Comparison of ENCODE assay signal across 10 cellular contexts in genomic region chr10:61836233-61836887, GRCh38.
DNase-seq lines count a peak whose midpoint lies in the region; ATAC-seq, FAIRE-seq and TF ChIP-seq lines count a peak whose summit lies in the region.
"Had no signal": no experiment of that assay in that cellular context is flagged by ENCODE, and none has a peak within 500 bp of the region (broad histone marks: within the 10 kb centered on the region; RNA-seq: fewer than 3 reads in every experiment).

No MANE protein-coding gene starts in this region.

- CTCF ChIA-PET in GM12878 (lab: Yijun Ruan, JAX) = interaction anchor here (2.9 kb wide), 1 partner anchor 85 kb away, joined by 16 read pairs; no protein-coding TSS in a partner anchor

- TF ChIP-seq EP300 in GM12878 (IDR thresholded peaks at IDR 0.05; ENCODE audit: borderline replicate concordance in 1 of 2, control insufficient read depth in 1 of 2, low read depth in 2 of 2, low read length in 2 of 2) (no peak), transverse colon (IDR thresholded peaks at IDR 0.05; ENCODE audit: low read depth) (no peak)

- WGBS in GM12878 (ENCODE audit: insufficient coverage, insufficient replicate concordance, low lambda C conversion rate, missing lambda C conversion rate) = 85% methylated on average over 4 of the region's 4 CpGs
- 13 to 26% methylated on average over 4 of the region's 4 CpGs for WGBS in transverse colon (ENCODE audit: low coverage in 1 of 2), 2 donors

- H3K36me3 ChIP-seq in GM12878 (ENCODE audit: control insufficient read depth in 2 of 2, insufficient read depth in 2 of 2, low read length in 1 of 2) (no peaks in the 10 kb centered on the region), left lung (no peaks in the 10 kb centered on the region), transverse colon (no peaks in the 10 kb centered on the region)

- intact Hi-C loops in GM12878 (cut with micrococcal nuclease; ENCODE audit: unreplicated experiment) = loop anchor here (5.0 to 10.0 kb wide), 2 partner anchors 694 to 1022 kb away; no protein-coding TSS in a partner anchor
- intact Hi-C loops in left lung (cut with DNase I) = no loop called here
- intact Hi-C loops in transverse colon (cut with DNase I; ENCODE audit: low total_unique reads) = no loop called here

- H4K20me1 ChIP-seq in GM12878 (ENCODE audit: control insufficient read depth, insufficient read depth) = no peaks in the 10 kb centered on the region

- no peak overlapping the region for H2AFZ ChIP-seq in GM12878 (ENCODE audit: control insufficient read depth, low read depth, low read length)

- BruUV-seq in GM12878 (replicated peaks; lab: Mats Ljungman, UMichigan) = no TSS peak

- H3K4me3 ChIP-seq in GM12878 (no peak overlapping the region), left lung (no peak overlapping the region), transverse colon (no peak overlapping the region)

- H3K9ac ChIP-seq in GM12878 (ENCODE audit: control insufficient read depth, insufficient read depth, low read length) = no peak overlapping the region

- RAD21 ChIA-PET in GM12878 (lab: Charles Lee; ENCODE audit: unreplicated experiment) = interaction anchor here (1.0 to 1.1 kb wide), 2 partner anchors 85 to 1019 kb away, joined by 3 to 7 read pairs; no protein-coding TSS in a partner anchor

- no peaks in the 10 kb centered on the region for H3K79me2 ChIP-seq in GM12878 (ENCODE audit: control insufficient read depth, insufficient read depth, low read length)

- TF ChIP-seq POLR2A in GM12878 (IDR thresholded peaks at IDR 0.05; ENCODE audit: low read depth, low read length) (no peak), transverse colon (IDR thresholded peaks at IDR 0.05) (no peak)

- no peak overlapping the region for H3K4me2 ChIP-seq in GM12878 (ENCODE audit: control insufficient read depth, insufficient read depth)

- POLR2A ChIA-PET in GM12878 (lab: Charles Lee) = no interaction called here

- no peak for TF ChIP-seq RAD21 in GM12878 (IDR thresholded peaks at IDR 0.05; ENCODE audit: insufficient read depth, low read depth, low read length)

- H3K27me3 ChIP-seq in GM12878 (replicated peaks in 1 of 2; ENCODE audit: control insufficient read depth in 2 of 2, insufficient read depth in 2 of 2, low read length in 1 of 2) (no peaks in the 10 kb centered on the region), left lung (no peaks in the 10 kb centered on the region), transverse colon (no peaks in the 10 kb centered on the region)

- no peaks in the 10 kb centered on the region for H3K9me3 ChIP-seq in GM12878 (replicated peaks; ENCODE audit: control insufficient read depth, insufficient read depth, low read length)
- no peaks in the 10 kb centered on the region for H3K9me3 ChIP-seq in left lung
- H3K9me3 ChIP-seq in transverse colon = no peaks in the 10 kb centered on the region

- in situ Hi-C loops in GM12878 (cut with MboI) = loop anchor here (25.0 kb wide), 2 partner anchors 699 to 1024 kb away; no protein-coding TSS in a partner anchor
- in situ Hi-C loops in transverse colon (cut with MboI; ENCODE audit: low pct_ligation_motif_present in 1 of 4, low pct_unique_long_range_greater_than_20kb in 1 of 4, low sequenced_read_pairs in 3 of 4) = no loop called here

- H3K27ac ChIP-seq in GM12878 (ENCODE audit: control insufficient read depth, insufficient read depth) (no peak overlapping the region), left lung (peak overlapping the region; percentile 54 to 79), transverse colon (peak overlapping the region; percentile 60 to 76 (median 73))

- H3K4me1 ChIP-seq in GM12878 (ENCODE audit: control insufficient read depth, insufficient read depth, low read length) = no peaks in the 10 kb centered on the region
- H3K4me1 ChIP-seq in left lung = peaks cover 22 to 25% of the 10 kb centered on the region in 2 donors
- peaks cover 14 to 50% (median 40%) of the 10 kb centered on the region in 4 donors for H3K4me1 ChIP-seq in transverse colon

- no peak for TF ChIP-seq CTCF in GM12878 (IDR thresholded peaks at IDR 0.05 in 2 of 3, conservative IDR thresholded peaks at IDR 0.05 in 1 of 3; ENCODE audit: control insufficient read depth in 2 of 3, extremely low read depth in 1 of 3, insufficient read depth in 1 of 3, low read depth in 3 of 3, low read length in 3 of 3)
- no peak for TF ChIP-seq CTCF in left lung (IDR thresholded peaks at IDR 0.05)
- no peak for TF ChIP-seq CTCF in transverse colon (IDR thresholded peaks at IDR 0.05)

- SMC1A ChIA-PET in GM12878 (lab: Charles Lee; ENCODE audit: uncharacterized antibody, unreplicated experiment) = interaction anchor here (1.6 kb wide), 1 partner anchor 192 kb away, joined by 3 read pairs; no protein-coding TSS in a partner anchor

- DNase-seq in DMS 273 (lab: John Stamatoyannopoulos, UW; ENCODE audit: unreplicated experiment) (peak; percentile 20), DMS 273 treated with DMSO at 0.1 percent for 48 hours (lab: John Stamatoyannopoulos, UW) (no peak), GM12878 (ENCODE audit: low read depth, low spot score) (no peak), left lung (no peak), transverse colon (no peak)
- DNase-seq in activated CD4-positive, CD25-positive, alpha-beta regulatory T cell (lab: John Stamatoyannopoulos, UW) = no peak
- DNase-seq: NCI-H510A, right cardiac atrium had no signal

- ATAC-seq in GM12878 (no peak), left lung (no peak), GM21526 (IDR thresholded peaks at IDR 0.05; ENCODE audit: low FRiP score, unreplicated experiment) (no peak), HG02973 (IDR thresholded peaks at IDR 0.05; ENCODE audit: unreplicated experiment) (no peak)

- FAIRE-seq in GM12878 (lab: Jason Lieb, UNC) = peak; percentile 52

TF ChIP-seq in GM12878, 131 proteins besides CTCF, POLR2A, EP300 and RAD21 (continues in another document):
- TF ChIP-seq YBX1 (IDR thresholded peaks at IDR 0.05) (no peak), TCF7 (IDR thresholded peaks at IDR 0.05; ENCODE audit: borderline replicate concordance) (no peak), SUPT20H (IDR thresholded peaks at IDR 0.05; ENCODE audit: borderline replicate concordance, control insufficient read depth, low read depth, low read length) (no peak), SP1 (IDR thresholded peaks at IDR 0.05; ENCODE audit: low read depth, low read length) (no peak), TCF3 (IDR thresholded peaks at IDR 0.05; ENCODE audit: borderline replicate concordance, insufficient read depth, low read depth, low read length) (no peak), RBBP5 (conservative IDR thresholded peaks at IDR 0.05) (no peak), JUNB (IDR thresholded peaks at IDR 0.05) (no peak), SUZ12 (IDR thresholded peaks at IDR 0.05; ENCODE audit: unreplicated experiment) (no peak), MLLT1 (IDR thresholded peaks at IDR 0.05) (no peak), ZBTB4 (CRISPR knock-in tag; IDR thresholded peaks at IDR 0.05) (no peak), DPF2 (IDR thresholded peaks at IDR 0.05) (no peak), IKZF1 (conservative IDR thresholded peaks at IDR 0.05) (no peak), CEBPB (IDR thresholded peaks at IDR 0.05; ENCODE audit: borderline replicate concordance in 1 of 2, low read depth in 2 of 2, low read length in 2 of 2) (no peak), NFIC (IDR thresholded peaks at IDR 0.05; ENCODE audit: low read depth, low read length) (no peak), SREBF2 (IDR thresholded peaks at IDR 0.05; ENCODE audit: low read length) (no peak), ZNF384 (IDR thresholded peaks at IDR 0.05; ENCODE audit: borderline replicate concordance, low read depth, low read length) (no peak), SREBF1 (IDR thresholded peaks at IDR 0.05; ENCODE audit: low read length) (no peak), CREB1 (IDR thresholded peaks at IDR 0.05; ENCODE audit: low read depth) (no peak)
